1 cellular context compared by ENCODE assay signal in the genomic region with DNA sequence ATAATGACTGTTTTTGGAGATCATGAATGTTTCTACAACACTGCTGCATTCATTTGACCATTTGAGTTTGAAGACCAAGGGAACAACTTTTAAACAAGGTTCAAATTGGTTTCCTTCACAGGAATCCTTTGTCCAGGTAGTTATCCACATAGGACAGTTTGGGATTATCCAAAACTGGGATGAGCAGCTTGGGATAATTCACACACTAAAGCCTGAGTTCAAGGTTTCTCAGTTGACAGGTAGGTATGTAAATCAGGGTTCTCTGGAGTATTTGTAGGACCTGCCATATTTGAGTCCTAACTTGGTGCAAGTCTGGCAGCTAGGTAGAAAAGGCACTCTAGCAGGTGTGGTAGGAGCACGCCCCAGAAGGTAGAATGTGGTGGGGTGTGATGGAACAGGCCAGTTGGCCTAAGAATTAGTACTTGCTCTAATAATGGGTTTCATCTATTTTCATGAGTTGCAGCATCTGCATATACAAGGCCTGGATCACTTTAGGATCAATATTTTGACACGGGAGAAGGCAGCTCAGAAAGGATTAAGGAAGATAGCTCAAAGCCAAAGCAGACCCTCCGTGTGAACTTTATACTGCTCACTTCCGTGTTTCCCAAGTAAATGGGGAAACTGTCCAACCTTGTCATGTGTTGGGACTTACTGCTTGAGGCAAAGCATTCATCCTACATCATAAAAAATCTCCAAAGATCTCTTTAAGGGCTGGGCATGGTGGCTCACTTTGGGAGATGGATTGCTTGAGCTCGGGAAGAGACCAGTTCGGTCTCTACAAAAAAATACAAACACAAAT.
A peak's percentile ranks its signal among the peaks of the same experiment; 100 is the strongest.
TF ChIP-seq lines count a peak whose summit lies in the region.

No MANE protein-coding gene starts in this region.

TF ChIP-seq in K562, 482 proteins besides CTCF, POLR2A, EP300 and RAD21 (continues in another document):
- TF ChIP-seq ZZZ3 (IDR thresholded peaks at IDR 0.05): no peak
- TF ChIP-seq, protein P1, sequence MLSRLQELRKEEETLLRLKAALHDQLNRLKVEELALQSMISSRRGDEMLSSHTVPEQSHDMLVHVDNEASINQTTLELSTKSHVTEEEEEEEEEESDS (CRISPR knock-in tag; IDR thresholded peaks at IDR 0.05): no peak
- no peak for TF ChIP-seq LEF1 (IDR thresholded peaks at IDR 0.05)
- peak; percentile 33 for TF ChIP-seq POLR2B (IDR thresholded peaks at IDR 0.05; ENCODE audit: low read depth, partially characterized antibody)
- TF ChIP-seq POLR2H (tag; IDR thresholded peaks at IDR 0.05; ENCODE audit: low read depth): peak; percentile 55; the same call in 1 of the 2 replicates
- TF ChIP-seq, protein P2, sequence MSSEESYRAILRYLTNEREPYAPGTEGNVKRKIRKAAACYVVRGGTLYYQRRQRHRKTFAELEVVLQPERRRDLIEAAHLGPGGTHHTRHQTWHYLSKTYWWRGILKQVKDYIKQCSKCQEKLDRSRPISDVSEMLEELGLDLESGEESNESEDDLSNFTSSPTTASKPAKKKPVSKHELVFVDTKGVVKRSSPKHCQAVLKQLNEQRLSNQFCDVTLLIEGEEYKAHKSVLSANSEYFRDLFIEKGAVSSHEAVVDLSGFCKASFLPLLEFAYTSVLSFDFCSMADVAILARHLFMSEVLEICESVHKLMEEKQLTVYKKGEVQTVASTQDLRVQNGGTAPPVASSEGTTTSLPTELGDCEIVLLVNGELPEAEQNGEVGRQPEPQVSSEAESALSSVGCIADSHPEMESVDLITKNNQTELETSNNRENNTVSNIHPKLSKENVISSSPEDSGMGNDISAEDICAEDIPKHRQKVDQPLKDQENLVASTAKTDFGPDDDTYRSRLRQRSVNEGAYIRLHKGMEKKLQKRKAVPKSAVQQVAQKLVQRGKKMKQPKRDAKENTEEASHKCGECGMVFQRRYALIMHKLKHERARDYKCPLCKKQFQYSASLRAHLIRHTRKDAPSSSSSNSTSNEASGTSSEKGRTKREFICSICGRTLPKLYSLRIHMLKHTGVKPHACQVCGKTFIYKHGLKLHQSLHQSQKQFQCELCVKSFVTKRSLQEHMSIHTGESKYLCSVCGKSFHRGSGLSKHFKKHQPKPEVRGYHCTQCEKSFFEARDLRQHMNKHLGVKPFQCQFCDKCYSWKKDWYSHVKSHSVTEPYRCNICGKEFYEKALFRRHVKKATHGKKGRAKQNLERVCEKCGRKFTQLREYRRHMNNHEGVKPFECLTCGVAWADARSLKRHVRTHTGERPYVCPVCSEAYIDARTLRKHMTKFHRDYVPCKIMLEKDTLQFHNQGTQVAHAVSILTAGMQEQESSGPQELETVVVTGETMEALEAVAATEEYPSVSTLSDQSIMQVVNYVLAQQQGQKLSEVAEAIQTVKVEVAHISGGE (CRISPR knock-in tag; IDR thresholded peaks at IDR 0.05): no peak
- TF ChIP-seq ZNF695 (CRISPR knock-in tag; IDR thresholded peaks at IDR 0.05): peak; percentile 48; the same call in 1 of the 2 replicates
- TF ChIP-seq E2F3 (CRISPR knock-in tag; IDR thresholded peaks at IDR 0.05): no peak
- no peak for TF ChIP-seq ZFP30 (CRISPR knock-in tag; IDR thresholded peaks at IDR 0.05; ENCODE audit: borderline replicate concordance)
- no peak for TF ChIP-seq GATAD2A (IDR thresholded peaks at IDR 0.05)
- TF ChIP-seq, protein P3, sequence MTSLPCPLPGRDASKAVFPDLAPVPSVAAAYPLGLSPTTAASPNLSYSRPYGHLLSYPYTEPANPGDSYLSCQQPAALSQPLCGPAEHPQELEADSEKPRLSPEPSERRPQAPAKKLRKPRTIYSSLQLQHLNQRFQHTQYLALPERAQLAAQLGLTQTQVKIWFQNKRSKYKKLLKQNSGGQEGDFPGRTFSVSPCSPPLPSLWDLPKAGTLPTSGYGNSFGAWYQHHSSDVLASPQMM (CRISPR knock-in tag; IDR thresholded peaks at IDR 0.05): no peak
- no peak for TF ChIP-seq MAZ (CRISPR knock-in tag; conservative IDR thresholded peaks at IDR 0.05 in 1 of 2, IDR thresholded peaks at IDR 0.05 in 1 of 2)
- TF ChIP-seq ILF3 (IDR thresholded peaks at IDR 0.05; ENCODE audit: borderline replicate concordance): peak; percentile 31; the same call in 1 of the 2 replicates
- no peak for TF ChIP-seq NCOR1 (IDR thresholded peaks at IDR 0.05)
- TF ChIP-seq, protein P4, sequence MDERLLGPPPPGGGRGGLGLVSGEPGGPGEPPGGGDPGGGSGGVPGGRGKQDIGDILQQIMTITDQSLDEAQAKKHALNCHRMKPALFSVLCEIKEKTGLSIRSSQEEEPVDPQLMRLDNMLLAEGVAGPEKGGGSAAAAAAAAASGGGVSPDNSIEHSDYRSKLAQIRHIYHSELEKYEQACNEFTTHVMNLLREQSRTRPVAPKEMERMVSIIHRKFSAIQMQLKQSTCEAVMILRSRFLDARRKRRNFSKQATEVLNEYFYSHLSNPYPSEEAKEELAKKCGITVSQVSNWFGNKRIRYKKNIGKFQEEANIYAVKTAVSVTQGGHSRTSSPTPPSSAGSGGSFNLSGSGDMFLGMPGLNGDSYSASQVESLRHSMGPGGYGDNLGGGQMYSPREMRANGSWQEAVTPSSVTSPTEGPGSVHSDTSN (CRISPR knock-in tag; IDR thresholded peaks at IDR 0.05; ENCODE audit: low read depth): no peak
- TF ChIP-seq, protein P4 (tag; conservative IDR thresholded peaks at IDR 0.05; ENCODE audit: low read depth): no peak
- no peak for TF ChIP-seq TCF3 (CRISPR knock-in tag; IDR thresholded peaks at IDR 0.05)
- TF ChIP-seq ZNF124 (CRISPR knock-in tag; IDR thresholded peaks at IDR 0.05): no peak
- TF ChIP-seq, protein P5, sequence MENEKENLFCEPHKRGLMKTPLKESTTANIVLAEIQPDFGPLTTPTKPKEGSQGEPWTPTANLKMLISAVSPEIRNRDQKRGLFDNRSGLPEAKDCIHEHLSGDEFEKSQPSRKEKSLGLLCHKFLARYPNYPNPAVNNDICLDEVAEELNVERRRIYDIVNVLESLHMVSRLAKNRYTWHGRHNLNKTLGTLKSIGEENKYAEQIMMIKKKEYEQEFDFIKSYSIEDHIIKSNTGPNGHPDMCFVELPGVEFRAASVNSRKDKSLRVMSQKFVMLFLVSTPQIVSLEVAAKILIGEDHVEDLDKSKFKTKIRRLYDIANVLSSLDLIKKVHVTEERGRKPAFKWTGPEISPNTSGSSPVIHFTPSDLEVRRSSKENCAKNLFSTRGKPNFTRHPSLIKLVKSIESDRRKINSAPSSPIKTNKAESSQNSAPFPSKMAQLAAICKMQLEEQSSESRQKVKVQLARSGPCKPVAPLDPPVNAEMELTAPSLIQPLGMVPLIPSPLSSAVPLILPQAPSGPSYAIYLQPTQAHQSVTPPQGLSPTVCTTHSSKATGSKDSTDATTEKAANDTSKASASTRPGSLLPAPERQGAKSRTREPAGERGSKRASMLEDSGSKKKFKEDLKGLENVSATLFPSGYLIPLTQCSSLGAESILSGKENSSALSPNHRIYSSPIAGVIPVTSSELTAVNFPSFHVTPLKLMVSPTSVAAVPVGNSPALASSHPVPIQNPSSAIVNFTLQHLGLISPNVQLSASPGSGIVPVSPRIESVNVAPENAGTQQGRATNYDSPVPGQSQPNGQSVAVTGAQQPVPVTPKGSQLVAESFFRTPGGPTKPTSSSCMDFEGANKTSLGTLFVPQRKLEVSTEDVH (IDR thresholded peaks at IDR 0.05; ENCODE audit: low read depth, partially characterized antibody): no peak
- TF ChIP-seq POLR2AphosphoS5 (IDR thresholded peaks at IDR 0.05; ENCODE audit: control insufficient read depth, insufficient read depth, low read depth, low read length): peak; percentile 90; the same call in 1 of the 2 replicates
- TF ChIP-seq, protein P6, sequence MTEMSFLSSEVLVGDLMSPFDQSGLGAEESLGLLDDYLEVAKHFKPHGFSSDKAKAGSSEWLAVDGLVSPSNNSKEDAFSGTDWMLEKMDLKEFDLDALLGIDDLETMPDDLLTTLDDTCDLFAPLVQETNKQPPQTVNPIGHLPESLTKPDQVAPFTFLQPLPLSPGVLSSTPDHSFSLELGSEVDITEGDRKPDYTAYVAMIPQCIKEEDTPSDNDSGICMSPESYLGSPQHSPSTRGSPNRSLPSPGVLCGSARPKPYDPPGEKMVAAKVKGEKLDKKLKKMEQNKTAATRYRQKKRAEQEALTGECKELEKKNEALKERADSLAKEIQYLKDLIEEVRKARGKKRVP (CRISPR knock-in tag; IDR thresholded peaks at IDR 0.05): no peak
- TF ChIP-seq HDAC1 (IDR thresholded peaks at IDR 0.05): 0 out of 4 replicates have a peak, but pooled peaks of 1 of the 2 experiments have one; percentile 46
- no peak for TF ChIP-seq SMARCA4 (IDR thresholded peaks at IDR 0.05)
- TF ChIP-seq NFATC3 (IDR thresholded peaks at IDR 0.05): 0 out of 2 replicates have a peak, but pooled peaks have one; percentile 37
- TF ChIP-seq SUPT5H (IDR thresholded peaks at IDR 0.05): peak; percentile 77
- peak; percentile 38; the same call in 1 of the 2 replicates for TF ChIP-seq KAT7 (CRISPR knock-in tag; IDR thresholded peaks at IDR 0.05; ENCODE audit: borderline replicate concordance)
- TF ChIP-seq, protein P7, sequence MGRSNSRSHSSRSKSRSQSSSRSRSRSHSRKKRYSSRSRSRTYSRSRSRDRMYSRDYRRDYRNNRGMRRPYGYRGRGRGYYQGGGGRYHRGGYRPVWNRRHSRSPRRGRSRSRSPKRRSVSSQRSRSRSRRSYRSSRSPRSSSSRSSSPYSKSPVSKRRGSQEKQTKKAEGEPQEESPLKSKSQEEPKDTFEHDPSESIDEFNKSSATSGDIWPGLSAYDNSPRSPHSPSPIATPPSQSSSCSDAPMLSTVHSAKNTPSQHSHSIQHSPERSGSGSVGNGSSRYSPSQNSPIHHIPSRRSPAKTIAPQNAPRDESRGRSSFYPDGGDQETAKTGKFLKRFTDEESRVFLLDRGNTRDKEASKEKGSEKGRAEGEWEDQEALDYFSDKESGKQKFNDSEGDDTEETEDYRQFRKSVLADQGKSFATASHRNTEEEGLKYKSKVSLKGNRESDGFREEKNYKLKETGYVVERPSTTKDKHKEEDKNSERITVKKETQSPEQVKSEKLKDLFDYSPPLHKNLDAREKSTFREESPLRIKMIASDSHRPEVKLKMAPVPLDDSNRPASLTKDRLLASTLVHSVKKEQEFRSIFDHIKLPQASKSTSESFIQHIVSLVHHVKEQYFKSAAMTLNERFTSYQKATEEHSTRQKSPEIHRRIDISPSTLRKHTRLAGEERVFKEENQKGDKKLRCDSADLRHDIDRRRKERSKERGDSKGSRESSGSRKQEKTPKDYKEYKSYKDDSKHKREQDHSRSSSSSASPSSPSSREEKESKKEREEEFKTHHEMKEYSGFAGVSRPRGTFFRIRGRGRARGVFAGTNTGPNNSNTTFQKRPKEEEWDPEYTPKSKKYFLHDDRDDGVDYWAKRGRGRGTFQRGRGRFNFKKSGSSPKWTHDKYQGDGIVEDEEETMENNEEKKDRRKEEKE (IDR thresholded peaks at IDR 0.05; ENCODE audit: borderline replicate concordance in 1 of 2, control insufficient read depth in 1 of 2, low read depth in 2 of 2, low read length in 1 of 2): peak in 1 of 2 experiments; percentile 46; a peak in 1 of 4 replicates
- TF ChIP-seq, protein P8, sequence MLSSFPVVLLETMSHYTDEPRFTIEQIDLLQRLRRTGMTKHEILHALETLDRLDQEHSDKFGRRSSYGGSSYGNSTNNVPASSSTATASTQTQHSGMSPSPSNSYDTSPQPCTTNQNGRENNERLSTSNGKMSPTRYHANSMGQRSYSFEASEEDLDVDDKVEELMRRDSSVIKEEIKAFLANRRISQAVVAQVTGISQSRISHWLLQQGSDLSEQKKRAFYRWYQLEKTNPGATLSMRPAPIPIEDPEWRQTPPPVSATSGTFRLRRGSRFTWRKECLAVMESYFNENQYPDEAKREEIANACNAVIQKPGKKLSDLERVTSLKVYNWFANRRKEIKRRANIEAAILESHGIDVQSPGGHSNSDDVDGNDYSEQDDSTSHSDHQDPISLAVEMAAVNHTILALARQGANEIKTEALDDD (IDR thresholded peaks at IDR 0.05): no peak
- TF ChIP-seq TFAM (CRISPR knock-in tag; conservative IDR thresholded peaks at IDR 0.05): no peak
- TF ChIP-seq KDM5B (IDR thresholded peaks at IDR 0.05; ENCODE audit: insufficient replicate concordance, low read depth, low read length): peak; percentile 9
- TF ChIP-seq, protein P9, sequence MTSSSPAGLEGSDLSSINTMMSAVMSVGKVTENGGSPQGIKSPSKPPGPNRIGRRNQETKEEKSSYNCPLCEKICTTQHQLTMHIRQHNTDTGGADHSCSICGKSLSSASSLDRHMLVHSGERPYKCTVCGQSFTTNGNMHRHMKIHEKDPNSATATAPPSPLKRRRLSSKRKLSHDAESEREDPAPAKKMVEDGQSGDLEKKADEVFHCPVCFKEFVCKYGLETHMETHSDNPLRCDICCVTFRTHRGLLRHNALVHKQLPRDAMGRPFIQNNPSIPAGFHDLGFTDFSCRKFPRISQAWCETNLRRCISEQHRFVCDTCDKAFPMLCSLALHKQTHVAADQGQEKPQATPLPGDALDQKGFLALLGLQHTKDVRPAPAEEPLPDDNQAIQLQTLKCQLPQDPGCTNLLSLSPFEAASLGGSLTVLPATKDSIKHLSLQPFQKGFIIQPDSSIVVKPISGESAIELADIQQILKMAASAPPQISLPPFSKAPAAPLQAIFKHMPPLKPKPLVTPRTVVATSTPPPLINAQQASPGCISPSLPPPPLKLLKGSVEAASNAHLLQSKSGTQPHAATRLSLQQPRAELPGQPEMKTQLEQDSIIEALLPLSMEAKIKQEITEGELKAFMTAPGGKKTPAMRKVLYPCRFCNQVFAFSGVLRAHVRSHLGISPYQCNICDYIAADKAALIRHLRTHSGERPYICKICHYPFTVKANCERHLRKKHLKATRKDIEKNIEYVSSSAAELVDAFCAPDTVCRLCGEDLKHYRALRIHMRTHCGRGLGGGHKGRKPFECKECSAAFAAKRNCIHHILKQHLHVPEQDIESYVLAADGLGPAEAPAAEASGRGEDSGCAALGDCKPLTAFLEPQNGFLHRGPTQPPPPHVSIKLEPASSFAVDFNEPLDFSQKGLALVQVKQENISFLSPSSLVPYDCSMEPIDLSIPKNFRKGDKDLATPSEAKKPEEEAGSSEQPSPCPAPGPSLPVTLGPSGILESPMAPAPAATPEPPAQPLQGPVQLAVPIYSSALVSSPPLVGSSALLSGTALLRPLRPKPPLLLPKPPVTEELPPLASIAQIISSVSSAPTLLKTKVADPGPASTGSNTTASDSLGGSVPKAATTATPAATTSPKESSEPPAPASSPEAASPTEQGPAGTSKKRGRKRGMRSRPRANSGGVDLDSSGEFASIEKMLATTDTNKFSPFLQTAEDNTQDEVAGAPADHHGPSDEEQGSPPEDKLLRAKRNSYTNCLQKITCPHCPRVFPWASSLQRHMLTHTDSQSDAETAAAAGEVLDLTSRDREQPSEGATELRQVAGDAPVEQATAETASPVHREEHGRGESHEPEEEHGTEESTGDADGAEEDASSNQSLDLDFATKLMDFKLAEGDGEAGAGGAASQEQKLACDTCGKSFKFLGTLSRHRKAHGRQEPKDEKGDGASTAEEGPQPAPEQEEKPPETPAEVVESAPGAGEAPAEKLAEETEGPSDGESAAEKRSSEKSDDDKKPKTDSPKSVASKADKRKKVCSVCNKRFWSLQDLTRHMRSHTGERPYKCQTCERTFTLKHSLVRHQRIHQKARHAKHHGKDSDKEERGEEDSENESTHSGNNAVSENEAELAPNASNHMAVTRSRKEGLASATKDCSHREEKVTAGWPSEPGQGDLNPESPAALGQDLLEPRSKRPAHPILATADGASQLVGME (CRISPR knock-in tag; IDR thresholded peaks at IDR 0.05): no peak
- TF ChIP-seq MYBL2 (IDR thresholded peaks at IDR 0.05; ENCODE audit: low read depth): no peak
- no peak for TF ChIP-seq MYBL2 (CRISPR knock-in tag; IDR thresholded peaks at IDR 0.05; ENCODE audit: borderline replicate concordance)
- TF ChIP-seq POLR2AphosphoS2 (IDR thresholded peaks at IDR 0.05; ENCODE audit: low read length): peak; percentile 96
